In genomic region chr6:28212510-28213212, GRCh38 we compare ENCODE assay signal across 1 cellular context.
A peak's percentile ranks its signal among the peaks of the same experiment; 100 is the strongest.
TF ChIP-seq lines count a peak whose summit lies in the region.

No MANE protein-coding gene starts in this region.

TF ChIP-seq in HepG2, 621 proteins besides CTCF, POLR2A, EP300 and RAD21 (continued from another document and continues in another):
- no peak for TF ChIP-seq HNF1A (IDR thresholded peaks at IDR 0.05; ENCODE audit: low read depth)
- no peak for TF ChIP-seq HNF1A (CRISPR knock-in tag; IDR thresholded peaks at IDR 0.05; ENCODE audit: borderline replicate concordance)
- peak; percentile 42; the same call in 1 of the 2 replicates for TF ChIP-seq ZNF629 (CRISPR knock-in tag; conservative IDR thresholded peaks at IDR 0.05)
- TF ChIP-seq ZNF660 (CRISPR knock-in tag; IDR thresholded peaks at IDR 0.05; ENCODE audit: borderline replicate concordance, low read depth): no peak
- no peak for TF ChIP-seq NR2F1 (CRISPR knock-in tag; IDR thresholded peaks at IDR 0.05)
- no peak for TF ChIP-seq ZNF260 (CRISPR knock-in tag; IDR thresholded peaks at IDR 0.05; ENCODE audit: borderline replicate concordance, low read depth)
- no peak for TF ChIP-seq ZNF142 (CRISPR knock-in tag; IDR thresholded peaks at IDR 0.05)
- TF ChIP-seq ATF6 (CRISPR knock-in tag; conservative IDR thresholded peaks at IDR 0.05): no peak
- TF ChIP-seq SMARCE1 (IDR thresholded peaks at IDR 0.05; ENCODE audit: borderline replicate concordance): no peak
- no peak for TF ChIP-seq CHD2 (IDR thresholded peaks at IDR 0.05; ENCODE audit: low read depth, low read length)
- TF ChIP-seq PHF8 (CRISPR knock-in tag; IDR thresholded peaks at IDR 0.05): peak; percentile 29; the same call in 1 of the 2 replicates
- TF ChIP-seq ATF3 (CRISPR knock-in tag; IDR thresholded peaks at IDR 0.05): no peak; the same call in 1 of the 2 replicates
- no peak; the same call in 1 of the 2 replicates for TF ChIP-seq GLI4 (CRISPR knock-in tag; IDR thresholded peaks at IDR 0.05; ENCODE audit: borderline replicate concordance)
- TF ChIP-seq THYN1 (CRISPR knock-in tag; IDR thresholded peaks at IDR 0.05; ENCODE audit: borderline replicate concordance, low read depth): no peak
- TF ChIP-seq YEATS2 (CRISPR knock-in tag; IDR thresholded peaks at IDR 0.05; ENCODE audit: borderline replicate concordance): peak; percentile 64
- no peak for TF ChIP-seq ZNF891 (CRISPR knock-in tag; IDR thresholded peaks at IDR 0.05)
- TF ChIP-seq BCL3 (CRISPR knock-in tag; IDR thresholded peaks at IDR 0.05): no peak
- no peak for TF ChIP-seq PTBP1 (IDR thresholded peaks at IDR 0.05; ENCODE audit: low read depth, low read length, poor library complexity, severe bottlenecking)
- no peak for TF ChIP-seq NFKB2 (CRISPR knock-in tag; IDR thresholded peaks at IDR 0.05; ENCODE audit: borderline replicate concordance)
- no peak for TF ChIP-seq ZNF121 (CRISPR knock-in tag; IDR thresholded peaks at IDR 0.05)
- TF ChIP-seq ZNF501 (CRISPR knock-in tag; IDR thresholded peaks at IDR 0.05): peak; percentile 46; the same call in 1 of the 2 replicates
- TF ChIP-seq ZNF138 (CRISPR knock-in tag; IDR thresholded peaks at IDR 0.05; ENCODE audit: low read depth): no peak
- peak; percentile 78 for TF ChIP-seq CREM (IDR thresholded peaks at IDR 0.05)
- no peak for TF ChIP-seq CREM (CRISPR knock-in tag; IDR thresholded peaks at IDR 0.05)
- TF ChIP-seq GTF2F1 (IDR thresholded peaks at IDR 0.05; ENCODE audit: low read length): no peak
- no peak for TF ChIP-seq SP5 (CRISPR knock-in tag; IDR thresholded peaks at IDR 0.05; ENCODE audit: borderline replicate concordance, low read depth)
- no peak for TF ChIP-seq CHCHD3 (CRISPR knock-in tag; IDR thresholded peaks at IDR 0.05)
- TF ChIP-seq ZC3H13 (CRISPR knock-in tag; IDR thresholded peaks at IDR 0.05): 0 out of 2 replicates have a peak, but pooled peaks have one; percentile 41
- no peak for TF ChIP-seq HIVEP1 (CRISPR knock-in tag; IDR thresholded peaks at IDR 0.05)
- peak; percentile 57 for TF ChIP-seq ELF3 (CRISPR knock-in tag; IDR thresholded peaks at IDR 0.05)
- no peak for TF ChIP-seq THAP7 (CRISPR knock-in tag; IDR thresholded peaks at IDR 0.05)
- TF ChIP-seq ZNF207 (IDR thresholded peaks at IDR 0.05; ENCODE audit: borderline replicate concordance): no peak
- TF ChIP-seq ELK4 (CRISPR knock-in tag; IDR thresholded peaks at IDR 0.05; ENCODE audit: borderline replicate concordance): no peak
- TF ChIP-seq HDAC2 (CRISPR knock-in tag; IDR thresholded peaks at IDR 0.05): peak; percentile 60
- TF ChIP-seq CREB3 (CRISPR knock-in tag; IDR thresholded peaks at IDR 0.05): no peak
- no peak for TF ChIP-seq AGO2 (optimal IDR thresholded peaks at IDR 0.05; ENCODE audit: low read depth, low read length)
- no peak for TF ChIP-seq CCDC6 (CRISPR knock-in tag; IDR thresholded peaks at IDR 0.05)
- no peak for TF ChIP-seq ZNF160 (CRISPR knock-in tag; IDR thresholded peaks at IDR 0.05)
- peak; percentile 73 for TF ChIP-seq THAP11 (CRISPR knock-in tag; IDR thresholded peaks at IDR 0.05)
- peak; percentile 57; the same call in 1 of the 2 replicates for TF ChIP-seq ZNF44 (CRISPR knock-in tag; IDR thresholded peaks at IDR 0.05)
- TF ChIP-seq FOXK1 (CRISPR knock-in tag; IDR thresholded peaks at IDR 0.05; ENCODE audit: borderline replicate concordance, low read depth): peak; percentile 86
- peak; percentile 77 for TF ChIP-seq ZHX1 (CRISPR knock-in tag; IDR thresholded peaks at IDR 0.05; ENCODE audit: low read depth)
- TF ChIP-seq ZNF672 (CRISPR knock-in tag; IDR thresholded peaks at IDR 0.05): no peak
